ENCODE assay signal across 22 cellular contexts in the genomic region with DNA sequence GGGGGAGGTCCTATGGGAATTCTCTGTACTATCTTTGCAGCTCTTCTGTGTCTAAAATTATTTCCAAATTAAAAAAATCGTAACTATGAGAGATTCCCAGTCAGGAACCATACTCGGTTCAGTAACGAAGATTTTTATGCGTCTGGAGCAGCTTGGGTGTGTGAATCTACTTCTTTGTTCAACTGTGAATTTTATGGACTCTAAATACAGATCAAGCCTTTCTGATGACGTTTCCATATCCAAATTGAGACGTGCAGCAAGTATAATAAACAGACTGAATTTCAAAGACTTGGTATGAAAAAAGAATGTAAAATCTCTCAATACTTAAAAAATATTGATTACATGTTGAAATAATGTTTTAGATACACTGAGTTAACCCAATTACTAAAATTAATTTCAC. TPM values are rescaled to one million over a fixed set of nuclear protein-coding genes. Genes with fewer than 3 reads are reported as not detected.
DNase-seq lines count a peak whose midpoint lies in the region; ATAC-seq, FAIRE-seq and TF ChIP-seq lines count a peak whose summit lies in the region.
"Had no signal": no experiment of that assay in that cellular context is flagged by ENCODE, and none has a peak within 500 bp of the region (broad histone marks: within the 10 kb centered on the region; RNA-seq: fewer than 3 reads in every experiment).

No MANE protein-coding gene starts in this region.

- no peaks in the 10 kb centered on the region for H3K9me3 Mint-ChIP-seq in activated naive CD4-positive, alpha-beta T cell treated with anti-CD3 and anti-CD28 coated beads, Interleukin-2, amount 50 U/mL, for 72 hours
- H3K9me3 Mint-ChIP-seq in endodermal cell = peaks cover 28% of the 10 kb centered on the region
- H3K9me3 Mint-ChIP-seq: activated CD4-positive, alpha-beta T cell treated with anti-CD3 and anti-CD28 coated beads, Interleukin-2, amount 10 ng/mL, durations not matched to agents 24 days and 14 days; dendritic cell treated with granulocyte-macrophage colony-stimulating factor and Interleukin-4, amounts not matched to agents 40 ng/mL and 50 ng/mL, for 4 days had no signal

- H3K9ac ChIP-seq in BLaER1 (no peak overlapping the region), endothelial cell of umbilical vein (replicated peaks; ENCODE audit: extremely low read depth, insufficient read depth, low read length) (no peak overlapping the region), rectal smooth muscle tissue (ENCODE audit: low read length) (no peak overlapping the region), endodermal cell (ENCODE audit: extremely low read depth, low read length, poor library complexity, severe bottlenecking) (no peak overlapping the region)

- no peak overlapping the region for H3K4me3 Mint-ChIP-seq in endodermal cell
- H3K4me3 Mint-ChIP-seq: activated CD4-positive, alpha-beta T cell treated with anti-CD3 and anti-CD28 coated beads, Interleukin-2, amount 10 ng/mL, durations not matched to agents 24 days and 14 days; dendritic cell treated with granulocyte-macrophage colony-stimulating factor and Interleukin-4, amounts not matched to agents 40 ng/mL and 50 ng/mL, for 4 days had no signal

- POLR2A ChIA-PET in endothelial cell of umbilical vein (lab: Charles Lee) = no interaction called here

- H3K9me1 ChIP-seq in endothelial cell of umbilical vein (replicated peaks; ENCODE audit: control insufficient read depth, extremely low read depth, insufficient read depth, low read length) = no peaks in the 10 kb centered on the region

- H3K4me1 Mint-ChIP-seq in endodermal cell = peaks cover 6% of the 10 kb centered on the region

- H3K36me3 Mint-ChIP-seq in activated naive CD4-positive, alpha-beta T cell treated with anti-CD3 and anti-CD28 coated beads, Interleukin-2, amount 50 U/mL, for 72 hours = peaks cover 0 to 18% of the 10 kb centered on the region in 2 donors
- peaks cover 66% of the 10 kb centered on the region for H3K36me3 Mint-ChIP-seq in endodermal cell (ENCODE audit: low read depth)

- H3K27me3 Mint-ChIP-seq in endodermal cell (ENCODE audit: insufficient read depth) = no peaks in the 10 kb centered on the region
- H3K27me3 Mint-ChIP-seq: activated CD4-positive, alpha-beta T cell treated with anti-CD3 and anti-CD28 coated beads, Interleukin-2, amount 10 ng/mL, durations not matched to agents 24 days and 14 days; dendritic cell treated with granulocyte-macrophage colony-stimulating factor and Interleukin-4, amounts not matched to agents 40 ng/mL and 50 ng/mL, for 4 days had no signal

- H3K4me2 ChIP-seq in BLaER1 (peak overlapping the region; percentile 90), endothelial cell of umbilical vein (ENCODE audit: insufficient read depth, low read length) (no peak overlapping the region)

- H3K9me3 ChIP-seq in BLaER1 = peaks cover 29% of the 10 kb centered on the region
- H3K9me3 ChIP-seq in SJSA1 (replicated peaks) = no peaks in the 10 kb centered on the region
- no peaks in the 10 kb centered on the region for H3K9me3 ChIP-seq in endothelial cell of umbilical vein (replicated peaks; ENCODE audit: control insufficient read depth, insufficient read depth, low read length)
- H3K9me3 ChIP-seq in endodermal cell (ENCODE audit: control insufficient read depth, low read length) = peaks cover 29% of the 10 kb centered on the region
- H3K9me3 ChIP-seq: body of pancreas, lower lobe of right lung, upper lobe of left lung had no signal

- H2AFZ ChIP-seq in endothelial cell of umbilical vein (ENCODE audit: low read depth, low read length) = no peak overlapping the region

- ATAC-seq in HG03196 (IDR thresholded peaks at IDR 0.05; ENCODE audit: unreplicated experiment) = no peak
- ATAC-seq in activated naive CD4-positive, alpha-beta T cell treated with anti-CD3 and anti-CD28 coated beads, Interleukin-2, amount 50 U/mL, for 72 hours = no peak
- ATAC-seq: body of pancreas, foreskin keratinocyte, lower lobe of right lung had no signal

- TF ChIP-seq CTCF in endothelial cell of umbilical vein (IDR thresholded peaks at IDR 0.05; ENCODE audit: extremely low read depth in 1 of 2, insufficient read depth in 1 of 2, low read depth in 1 of 2, low read length in 2 of 2) = no peak
- TF ChIP-seq CTCF in endodermal cell (conservative IDR thresholded peaks at IDR 0.05) = no peak

- no peak for TF ChIP-seq POLR2A in endothelial cell of umbilical vein (IDR thresholded peaks at IDR 0.05; ENCODE audit: low read depth, low read length)

- no peak overlapping the region for H3K27ac Mint-ChIP-seq in activated naive CD4-positive, alpha-beta T cell treated with anti-CD3 and anti-CD28 coated beads, Interleukin-2, amount 50 U/mL, for 72 hours
- no peak overlapping the region for H3K27ac Mint-ChIP-seq in endodermal cell
- H3K27ac Mint-ChIP-seq: activated CD4-positive, alpha-beta T cell treated with anti-CD3 and anti-CD28 coated beads, Interleukin-2, amount 10 ng/mL, durations not matched to agents 24 days and 14 days; dendritic cell treated with granulocyte-macrophage colony-stimulating factor and Interleukin-4, amounts not matched to agents 40 ng/mL and 50 ng/mL, for 4 days had no signal

- H3K36me3 ChIP-seq in BLaER1 (peaks cover 44% of the 10 kb centered on the region), SJSA1 (peaks cover 21% of the 10 kb centered on the region), endothelial cell of umbilical vein (ENCODE audit: control insufficient read depth in 2 of 2, extremely low read depth in 1 of 2, insufficient read depth in 2 of 2, low read length in 2 of 2) (peaks cover 0 to 7% of the 10 kb centered on the region in 2 experiments), rectal smooth muscle tissue (ENCODE audit: control insufficient read depth, insufficient read depth, low read length) (no peaks in the 10 kb centered on the region), endodermal cell (ENCODE audit: control insufficient read depth, insufficient read depth, low read length) (peaks cover 49% of the 10 kb centered on the region)
- H3K36me3 ChIP-seq: lower lobe of right lung, upper lobe of left lung had no signal

- H3K27ac ChIP-seq in BLaER1 = 0 out of 2 replicates have a peak overlapping the region, but pooled peaks have one; percentile 62
- H3K27ac ChIP-seq in SJSA1 = peak overlapping the region; percentile 16
- no peak overlapping the region for H3K27ac ChIP-seq in endothelial cell of umbilical vein (ENCODE audit: insufficient read depth, low read depth, low read length)
- peak overlapping the region; percentile 60 for H3K27ac ChIP-seq in rectal smooth muscle tissue (ENCODE audit: low read depth, low read length)
- no peak overlapping the region for H3K27ac ChIP-seq in endodermal cell (ENCODE audit: low read depth, low read length)
- H3K27ac ChIP-seq: body of pancreas, epithelial cell of prostate, foreskin keratinocyte, HL-60 had no signal

- dilution Hi-C loops in endothelial cell of umbilical vein (cut with MboI; ENCODE audit: extremely low pct_ligation_motif_present, low sequenced_read_pairs) = no loop called here

- H3K4me1 ChIP-seq in BLaER1 (peaks cover 100% of the 10 kb centered on the region), SJSA1 (replicated peaks) (peaks cover 30% of the 10 kb centered on the region), endothelial cell of umbilical vein (ENCODE audit: control insufficient read depth, extremely low read depth, insufficient read depth, low read length) (peaks cover 19% of the 10 kb centered on the region), rectal smooth muscle tissue (ENCODE audit: control insufficient read depth, insufficient read depth, low read length) (peaks cover 16% of the 10 kb centered on the region), endodermal cell (ENCODE audit: control insufficient read depth, insufficient read depth, low read length) (no peaks in the 10 kb centered on the region)
- H3K4me1 ChIP-seq: body of pancreas, foreskin keratinocyte had no signal

- CTCF ChIA-PET in endothelial cell of umbilical vein (lab: Charles Lee) = no interaction called here

- peaks cover 100% of the 10 kb centered on the region for H4K20me1 ChIP-seq in BLaER1
- no peaks in the 10 kb centered on the region for H4K20me1 ChIP-seq in endothelial cell of umbilical vein (replicated peaks; ENCODE audit: control insufficient read depth, extremely low read depth, insufficient read depth, low read length)

- BruUV-seq in endothelial cell of umbilical vein (replicated peaks; lab: Mats Ljungman, UMichigan) = no TSS peak

- intact Hi-C loops in endothelial cell of umbilical vein (cut with micrococcal nuclease) = no loop called here

- H3K4me3 ChIP-seq in BLaER1 (peak overlapping the region; percentile 30), SJSA1 (no peak overlapping the region), endothelial cell of umbilical vein (replicated peaks in 1 of 3; ENCODE audit: insufficient read depth in 1 of 3, low read depth in 1 of 3, low read length in 3 of 3) (no peak overlapping the region), rectal smooth muscle tissue (ENCODE audit: low read length) (no peak overlapping the region), endodermal cell (ENCODE audit: low read length) (no peak overlapping the region)
- H3K4me3 ChIP-seq: body of pancreas, lower lobe of right lung, upper lobe of left lung had no signal

- FAIRE-seq in endothelial cell of umbilical vein (lab: Jason Lieb, UNC) = peak; percentile 43
- FAIRE-seq: keratinocyte had no signal

- H3K27me3 ChIP-seq in BLaER1 = no peaks in the 10 kb centered on the region
- H3K27me3 ChIP-seq in SJSA1 (replicated peaks) = no peaks in the 10 kb centered on the region
- H3K27me3 ChIP-seq in endothelial cell of umbilical vein (ENCODE audit: control insufficient read depth in 2 of 2, insufficient read depth in 2 of 2, low read length in 2 of 2) = no peaks in the 10 kb centered on the region
- no peaks in the 10 kb centered on the region for H3K27me3 ChIP-seq in rectal smooth muscle tissue (ENCODE audit: control insufficient read depth, insufficient read depth, low read length)
- H3K27me3 ChIP-seq in endodermal cell (ENCODE audit: control insufficient read depth, insufficient read depth, low read length, poor library complexity, severe bottlenecking) = no peaks in the 10 kb centered on the region
- H3K27me3 ChIP-seq: body of pancreas, foreskin keratinocyte, upper lobe of left lung had no signal

- 94 to 98% methylated on average over 4 to 5 of the region's 6 CpGs for WGBS in endodermal cell (ENCODE audit: insufficient coverage in 1 of 2, insufficient read length in 1 of 2), 2 experiments

- DNase-seq in SJSA1 (ENCODE audit: low read depth in 1 of 2, low spot score in 2 of 2) = no peak
- no peak for DNase-seq in endothelial cell of umbilical vein (ENCODE audit: low read depth, low spot score)
- no peak for DNase-seq in central memory CD4-positive, alpha-beta T cell
- no peak for DNase-seq in activated naive CD4-positive, alpha-beta T cell treated with anti-CD3 and anti-CD28 coated beads, Interleukin-2, amount 50 U/mL, for 72 hours (ENCODE audit: low spot score in 2 of 2)
- no peak for DNase-seq in endodermal cell
- DNase-seq: activated CD4-positive, alpha-beta T cell treated with anti-CD3 and anti-CD28 coated beads, Interleukin-2, amount 10 ng/mL, durations not matched to agents 24 days and 14 days; body of pancreas; foreskin keratinocyte; NCI-H1417; NCI-H2107; NCI-H510A; occipital lobe; SIG-M5; upper lobe of left lung had no signal

- peaks cover 83% of the 10 kb centered on the region for H3K79me2 ChIP-seq in endothelial cell of umbilical vein (ENCODE audit: control insufficient read depth, insufficient read depth, low read length)

RNA-seq across cellular contexts. Expression of a gene that starts 30.9 kb away (rescaled TPM):
- 9.1 and 13.4 TPM in 2 replicates for total RNA-seq in SJSA1 (2014; rRNA removed; shearing (Covaris generic))
- total RNA-seq in endothelial cell of umbilical vein (79.2 and 84.8 TPM in 2 replicates), endodermal cell (10 to 100 TPM; 50.1 to 51.8 TPM)
- 43.9 and 52.9 TPM in 2 replicates for polyA plus RNA-seq in endothelial cell of umbilical vein
- 32.5 and 45.8 TPM in 2 replicates for polyA plus RNA-seq in endothelial cell of umbilical vein (2011; cell fraction: cytosol; rRNA removed)
- polyA plus RNA-seq in endothelial cell of umbilical vein (2011; cell fraction: nucleus; rRNA removed) = 62.0 and 69.5 TPM in 2 replicates
- 37.9 and 50.9 TPM in 2 replicates for polyA plus RNA-seq in endothelial cell of umbilical vein (2012)
- 34.3 and 51.6 TPM in 2 replicates for polyA minus RNA-seq in endothelial cell of umbilical vein
- 63.8 TPM for polyA minus RNA-seq in endothelial cell of umbilical vein (2011; cell fraction: cytosol; rRNA and poly(A)+ RNA removed)
- 17.7 and 33.5 TPM in 2 replicates for polyA minus RNA-seq in endothelial cell of umbilical vein (2011; cell fraction: nucleus; rRNA and poly(A)+ RNA removed)
- 10 to 100 TPM; 31.8 to 48.2 TPM for total RNA-seq in activated naive CD4-positive, alpha-beta T cell treated with anti-CD3 and anti-CD28 coated beads, Interleukin-2, amount 50 U/mL, for 72 hours
- 57.3 TPM for polyA plus RNA-seq in endodermal cell (2013, experiment 1 of 2)
- 47.7 TPM for polyA plus RNA-seq in endodermal cell (2013, experiment 2 of 2)

Comparison
In these comparisons a context has a peak if more than half of its experiments do, and no peak if none do; other contexts are left out.
1. H3K27ac ChIP-seq: peak in BLaER1 (single experiment), SJSA1 (single experiment) and rectal smooth muscle tissue (single experiment); none in endothelial cell of umbilical vein (single experiment) and endodermal cell (single experiment).